ENCODE assay signal across 10 cellular contexts in genomic region chr3:150253622-150254021, GRCh38.
DNase-seq lines count a peak whose midpoint lies in the region; ATAC-seq and TF ChIP-seq lines count a peak whose summit lies in the region.
"Had no signal": no experiment of that assay in that cellular context is flagged by ENCODE, and none has a peak within 500 bp of the region (broad histone marks: within the 10 kb centered on the region; RNA-seq: fewer than 3 reads in every experiment).

No MANE protein-coding gene starts in this region.

- H3K27ac ChIP-seq in thoracic aorta (peak overlapping the region; percentile 83 to 93), foreskin keratinocyte (no peak overlapping the region)
- H3K27ac ChIP-seq: KMS-11 had no signal

- H3K4me3 ChIP-seq in thoracic aorta: no peak overlapping the region

- no peaks in the 10 kb centered on the region for H3K9me3 ChIP-seq in thoracic aorta

- H3K27me3 ChIP-seq in thoracic aorta (replicated peaks; ENCODE audit: insufficient read depth) (no peaks in the 10 kb centered on the region), foreskin keratinocyte (no peaks in the 10 kb centered on the region)

- ATAC-seq in thoracic aorta (ENCODE audit: insufficient number of reproducible peaks, low FRiP score, low read depth) (no peak), foreskin keratinocyte (no peak), GM19395 (IDR thresholded peaks at IDR 0.05; ENCODE audit: unreplicated experiment) (no peak)
- ATAC-seq: activated CD8-positive, alpha-beta T cell treated with anti-CD3 and anti-CD28 coated beads for 36 hours had no signal

- peak; percentile 17 for DNase-seq in SIG-M5 treated with dmso at 0.1 percent for 504 hours (lab: John Stamatoyannopoulos, UW; ENCODE audit: unreplicated experiment)
- no peak for DNase-seq in SIG-M5 (lab: John Stamatoyannopoulos, UW)
- peak; percentile 34 for DNase-seq in NCI-H345 treated with DMSO at 0.1 percent for 48 hours (lab: John Stamatoyannopoulos, UW; ENCODE audit: unreplicated experiment)
- DNase-seq in dermis blood vessel endothelial cell: peak; percentile 24
- no peak for DNase-seq in thoracic aorta (ENCODE audit: low spot score)
- no peak for DNase-seq in foreskin keratinocyte
- DNase-seq in islet precursor cell: no peak
- DNase-seq: activated CD8-positive, alpha-beta T cell treated with anti-CD3 and anti-CD28 coated beads for 36 hours had no signal

- no peak for TF ChIP-seq CTCF in thoracic aorta (IDR thresholded peaks at IDR 0.05)
- TF ChIP-seq CTCF in foreskin keratinocyte (conservative IDR thresholded peaks at IDR 0.05): no peak

- H3K36me3 ChIP-seq in thoracic aorta: no peaks in the 10 kb centered on the region

- H3K4me1 ChIP-seq in thoracic aorta (ENCODE audit: control insufficient read depth in 1 of 2, low read depth in 2 of 2): peaks cover 37 to 51% of the 10 kb centered on the region in 2 donors
- H3K4me1 ChIP-seq in foreskin keratinocyte: peaks cover 12% of the 10 kb centered on the region

Comparison
In these comparisons a context has a peak if more than half of its experiments do, and no peak if none do; other contexts are left out.
1. DNase-seq: peak in SIG-M5 treated with dmso at 0.1 percent for 504 hours (single experiment), NCI-H345 treated with DMSO at 0.1 percent for 48 hours (single experiment) and dermis blood vessel endothelial cell (single experiment); none in SIG-M5 (single experiment), thoracic aorta (single experiment), foreskin keratinocyte (0 of 2) and islet precursor cell (single experiment).